ENCODE assay signal across 29 cellular contexts in genomic region chr1:169725930-169726329, GRCh38. TPM values are rescaled to one million over a fixed set of nuclear protein-coding genes. Genes with fewer than 3 reads are reported as not detected.
"Had no signal": no experiment of that assay in that cellular context is flagged by ENCODE, and none has a peak within 500 bp of the region (broad histone marks: within the 10 kb centered on the region; RNA-seq: fewer than 3 reads in every experiment).

No MANE protein-coding gene starts in this region.

- H3K36me3 ChIP-seq: colonic mucosa, esophagus squamous epithelium, gastroesophageal sphincter, heart left ventricle, left ventricle myocardium inferior, lower lobe of right lung had no signal

- DNase-seq: cerebellar nuclear complex; colonic mucosa; cortex of kidney; effector CD8-positive, alpha-beta T cell; effector memory CD8-positive, alpha-beta T cell; endodermal cell; erythroblast; esophagus squamous epithelium; foreskin fibroblast; foreskin melanocyte; heart left ventricle; hypothalamus; immature natural killer cell; islet precursor cell; kidney; kidney glomerular epithelial cell; left colon; left ventricle myocardium inferior; lower lobe of right lung; mesenchymal stem cell; midbrain had no signal

- H3K4me1 ChIP-seq: colonic mucosa, esophagus squamous epithelium, gastroesophageal sphincter, heart left ventricle, left ventricle myocardium inferior had no signal

- H3K4me1 Mint-ChIP-seq: endodermal cell, immature natural killer cell had no signal

- H3K9me3 ChIP-seq: colonic mucosa, esophagus squamous epithelium, gastroesophageal sphincter, heart left ventricle, left ventricle myocardium inferior, lower lobe of right lung had no signal

- H3K27me3 ChIP-seq: colonic mucosa, hepatocyte had no signal

- H3K27ac ChIP-seq: colonic mucosa, epithelial cell of prostate, esophagus squamous epithelium, gastroesophageal sphincter, heart left ventricle, hepatocyte, left ventricle myocardium inferior, lower lobe of right lung had no signal

- ATAC-seq: effector memory CD8-positive, alpha-beta T cell; esophagus mucosa; gastroesophageal sphincter; heart left ventricle had no signal

- H3K4me3 Mint-ChIP-seq: dendritic cell treated with granulocyte-macrophage colony-stimulating factor and Interleukin-4, amounts not matched to agents 40 ng/mL and 50 ng/mL, for 4 days; effector memory CD8-positive, alpha-beta T cell; endodermal cell; immature natural killer cell had no signal

- H3K36me3 Mint-ChIP-seq: immature natural killer cell had no signal

- H3K9me3 Mint-ChIP-seq: dendritic cell treated with granulocyte-macrophage colony-stimulating factor and Interleukin-4, amounts not matched to agents 40 ng/mL and 50 ng/mL, for 4 days; effector memory CD8-positive, alpha-beta T cell; endodermal cell; immature natural killer cell had no signal

- H3K4me3 ChIP-seq: colonic mucosa, esophagus squamous epithelium, gastroesophageal sphincter, heart left ventricle, hepatocyte, left ventricle myocardium inferior, lower lobe of right lung had no signal

- H3K27ac Mint-ChIP-seq: dendritic cell treated with granulocyte-macrophage colony-stimulating factor and Interleukin-4, amounts not matched to agents 40 ng/mL and 50 ng/mL, for 4 days; effector memory CD8-positive, alpha-beta T cell; endodermal cell; immature natural killer cell had no signal

- H3K27me3 Mint-ChIP-seq: dendritic cell treated with granulocyte-macrophage colony-stimulating factor and Interleukin-4, amounts not matched to agents 40 ng/mL and 50 ng/mL, for 4 days had no signal

- FAIRE-seq: endometrium, kidney had no signal

RNA-seq across cellular contexts. Expression of gene SELE, which starts 7.9 kb away (rescaled TPM):
- total RNA-seq: chondrocyte, endodermal cell, mononuclear cell had no signal

RNA-seq across cellular contexts. Expression of gene SELL, which starts 14.5 kb away (rescaled TPM):
- total RNA-seq: chondrocyte had no signal
